In genomic region chr2:99337164-99337930, GRCh38 we compare ENCODE assay signal across 8 cellular contexts. TPM values are rescaled to one million over a fixed set of nuclear protein-coding genes. Genes with fewer than 3 reads are reported as not detected.
DNase-seq lines count a peak whose midpoint lies in the region; ATAC-seq and TF ChIP-seq lines count a peak whose summit lies in the region.

Gene EIF5B (plus strand): TSS chr2:99337389. CDS start chr2:99337555, 166 bp downstream.

- peak; percentile 43 to 77 (median 76) for TF ChIP-seq CTCF in prostate gland (IDR thresholded peaks at IDR 0.05)

- peak within 1 kb of the TSS; percentile 89 for H3K27ac ChIP-seq in angular gyrus (ENCODE audit: low read depth, low read length)
- H3K27ac ChIP-seq in prostate gland: peak within 1 kb of the TSS; percentile 84 to 88
- peak within 1 kb of the TSS; percentile 93 for H3K27ac ChIP-seq in urinary bladder (ENCODE audit: low read depth)

- H3K27me3 ChIP-seq in prostate gland (replicated peaks; ENCODE audit: insufficient read depth): no peaks in the 10 kb centered on the region

- peak; percentile 64 for TF ChIP-seq POLR2A in prostate gland (IDR thresholded peaks at IDR 0.05)

- DNase-seq in NCI-H1694 (lab: John Stamatoyannopoulos, UW): peak; percentile 91
- DNase-seq in left ventricle myocardium superior: peak; percentile 99
- DNase-seq in prostate gland (ENCODE audit: low spot score): peak; percentile 96

- H3K4me1 ChIP-seq in prostate gland (replicated peaks) (peaks cover 13% of the 10 kb centered on the region), urinary bladder (ENCODE audit: insufficient read depth) (peaks cover 1% of the 10 kb centered on the region)

- ATAC-seq in GM18499 (IDR thresholded peaks at IDR 0.05; ENCODE audit: insufficient read depth, unreplicated experiment) (peak; percentile 43), HG02938 (IDR thresholded peaks at IDR 0.05; ENCODE audit: unreplicated experiment) (peak; percentile 46), left ventricle myocardium superior (peak; percentile 93)

- H3K9me3 ChIP-seq in prostate gland: no peaks in the 10 kb centered on the region

- WGBS in prostate gland: under 1% methylated on average over 67 of the region's 80 CpGs
- WGBS in urinary bladder: under 1% methylated on average over 80 of the region's 80 CpGs

- intact Hi-C loops in T-helper 1 cell treated with Interleukin-12 subunit alpha and Interleukin-12 subunit beta and Interleukin-4 antibody, amounts not matched to agents 30 ng/mL and 1 ng/mL, for 36 hours (cut with micrococcal nuclease): loop anchor here (1.0 to 10.0 kb wide), 10 partner anchors 253 to 1915 kb away; partner anchors contain the start of genes CNOT11, COA5, COX5B and INPP4A
- intact Hi-C loops in left ventricle myocardium superior (cut with micrococcal nuclease) (no loop called here), prostate gland (cut with DNase I) (loop anchor here (2.0 kb wide), 1 partner anchor 157 kb away; the partner anchor contains the start of genes MITD1 and MRPL30)

- peak within 1 kb of the TSS; percentile 45 to 90 for H3K4me3 ChIP-seq in prostate gland
- H3K4me3 ChIP-seq in urinary bladder (ENCODE audit: low read depth, low read length): peak within 1 kb of the TSS; percentile 89

- no peaks in the 10 kb centered on the region for H3K36me3 ChIP-seq in prostate gland
- H3K36me3 ChIP-seq in urinary bladder (ENCODE audit: insufficient read depth): peaks cover under 1% of the 10 kb centered on the region

RNA-seq across cellular contexts. Expression of gene EIF5B, which starts in this region (rescaled TPM):
- 53.6 and 58.2 TPM in 2 replicates for total RNA-seq in T-helper 1 cell treated with Interleukin-12 subunit alpha and Interleukin-12 subunit beta and Interleukin-4 antibody, amounts not matched to agents 30 ng/mL and 1 ng/mL, for 36 hours
- total RNA-seq in left ventricle myocardium superior (89.4 TPM), prostate gland (10 to 100 TPM; 24.0 to 40.5 TPM), urinary bladder (30.5 TPM)
- polyA plus RNA-seq in urinary bladder: 28.9 TPM

Comparison
In these comparisons a context has a peak if more than half of its experiments do, and no peak if none do; other contexts are left out.
1. Peak in every context shown above with its lines: DNase-seq, ATAC-seq, H3K4me3 ChIP-seq and H3K27ac ChIP-seq.
2. ATAC-seq: peak in every context shown above with its lines; median percentile 93 in left ventricle myocardium superior; 46 in HG02938; 43 in GM18499.